ENCODE assay signal across 23 cellular contexts in genomic region chr11:38304926-38305325, GRCh38.
"Had no signal": no experiment of that assay in that cellular context is flagged by ENCODE, and none has a peak within 500 bp of the region (broad histone marks: within the 10 kb centered on the region; RNA-seq: fewer than 3 reads in every experiment).

No MANE protein-coding gene starts in this region.

- DNase-seq: natural killer cell; occipital lobe; ovary; posterior cingulate gyrus; psoas muscle; right cardiac atrium; right lobe of liver; sigmoid colon; small intestine; stimulated activated CD4-positive, alpha-beta T cell treated with anti-CD3 and anti-CD28 coated beads, Interleukin-15, amount 100 ng/mL, for 24 hours; stimulated activated CD4-positive, alpha-beta T cell treated with anti-CD3 and anti-CD28 coated beads, Interleukin-2, amount 100 ng/mL, for 24 hours; stimulated activated CD4-positive, alpha-beta T cell treated with anti-CD3 and anti-CD28 coated beads, Interleukin-2, amount 100 ng/mL, for 48 hours; stimulated activated CD4-positive, alpha-beta T cell treated with anti-CD3 and anti-CD28 coated beads, Interleukin-4, amount 100 ng/mL, for 24 hours; stimulated activated naive B cell treated with anti-CD40 and anti-IgM and Interleukin-4, amounts not matched to agents 10 μg/mL and 1 μg/mL and 100 μg/mL, for 72 hours; stimulated activated naive CD4-positive, alpha-beta T cell treated with Interleukin-2 at 50 U/mL for 16 hours; stomach; thyroid gland; upper lobe of right lung; uterus had no signal

- ATAC-seq: natural killer cell; psoas muscle; right cardiac atrium; right lobe of liver; stimulated activated effector memory CD8-positive, alpha-beta T cell treated with anti-CD3 and anti-CD28 coated beads, Interleukin-12 subunit alpha, Interleukin-12 subunit beta, amount 100 ng/mL, for 72 hours; stimulated activated naive B cell treated with anti-CD40 and anti-IgM and Interleukin-4, amounts not matched to agents 10 μg/mL and 1 μg/mL and 100 μg/mL, for 72 hours; upper lobe of right lung had no signal

- H3K4me3 ChIP-seq: neural progenitor cell, ovary, psoas muscle, right lobe of liver, sigmoid colon, stomach, thoracic aorta, thyroid gland, tibial nerve, upper lobe of right lung, uterus had no signal
